1 cellular context compared by ENCODE assay signal in genomic region chr11:111926505-111927391, GRCh38.
TF ChIP-seq lines count a peak whose summit lies in the region.

No MANE protein-coding gene starts in this region.

TF ChIP-seq in HepG2, 621 proteins besides CTCF, POLR2A, EP300 and RAD21 (continued from another document and continues in another):
- TF ChIP-seq USF2 (IDR thresholded peaks at IDR 0.05; ENCODE audit: low read depth, low read length) (no peak), USF2 (CRISPR knock-in tag; IDR thresholded peaks at IDR 0.05; ENCODE audit: borderline replicate concordance) (no peak; the same call in 1 of the 2 replicates), ZNF383 (CRISPR knock-in tag; IDR thresholded peaks at IDR 0.05; ENCODE audit: borderline replicate concordance) (no peak), FOSL1 (CRISPR knock-in tag; IDR thresholded peaks at IDR 0.05; ENCODE audit: borderline replicate concordance) (peak; percentile 20; the same call in 1 of the 2 replicates), ATRX (CRISPR knock-in tag; IDR thresholded peaks at IDR 0.05; ENCODE audit: borderline replicate concordance) (no peak), ZNF362 (CRISPR knock-in tag; IDR thresholded peaks at IDR 0.05; ENCODE audit: borderline replicate concordance) (0 out of 2 replicates have a peak, but pooled peaks have one; percentile 10), SNAI1 (CRISPR knock-in tag; IDR thresholded peaks at IDR 0.05; ENCODE audit: borderline replicate concordance) (no peak), CREB3 (CRISPR knock-in tag; IDR thresholded peaks at IDR 0.05) (no peak), ZNF652 (CRISPR knock-in tag; IDR thresholded peaks at IDR 0.05; ENCODE audit: borderline replicate concordance, low read depth) (no peak), ZBTB43 (CRISPR knock-in tag; conservative IDR thresholded peaks at IDR 0.05) (peak; percentile 71; the same call in 1 of the 2 replicates), ZNF724P (CRISPR knock-in tag; IDR thresholded peaks at IDR 0.05; ENCODE audit: borderline replicate concordance) (no peak), KLF12 (CRISPR knock-in tag; IDR thresholded peaks at IDR 0.05; ENCODE audit: borderline replicate concordance) (peak; percentile 50; the same call in 1 of the 2 replicates), ZNF501 (CRISPR knock-in tag; IDR thresholded peaks at IDR 0.05) (peak; percentile 78), STAT6 (CRISPR knock-in tag; IDR thresholded peaks at IDR 0.05; ENCODE audit: borderline replicate concordance) (no peak), ZNF790 (CRISPR knock-in tag; IDR thresholded peaks at IDR 0.05; ENCODE audit: borderline replicate concordance) (no peak), MBD4 (IDR thresholded peaks at IDR 0.05; ENCODE audit: borderline replicate concordance, low read length) (no peak), ZNF737 (CRISPR knock-in tag; IDR thresholded peaks at IDR 0.05; ENCODE audit: borderline replicate concordance) (no peak), FOXP4 (CRISPR knock-in tag; IDR thresholded peaks at IDR 0.05) (peak; percentile 69), SP5 (CRISPR knock-in tag; IDR thresholded peaks at IDR 0.05; ENCODE audit: borderline replicate concordance, low read depth) (peak; percentile 88), POGZ (CRISPR knock-in tag; IDR thresholded peaks at IDR 0.05) (no peak), SMC3 (IDR thresholded peaks at IDR 0.05; ENCODE audit: low read length) (no peak), KDM4B (CRISPR knock-in tag; IDR thresholded peaks at IDR 0.05) (no peak), MAZ (IDR thresholded peaks at IDR 0.05; ENCODE audit: borderline replicate concordance, low read depth, low read length) (peak; percentile 50; the same call in 1 of the 2 replicates), MAZ (CRISPR knock-in tag; IDR thresholded peaks at IDR 0.05; ENCODE audit: low read depth) (peak; percentile 86; the same call in 1 of the 2 replicates), BATF2 (CRISPR knock-in tag; IDR thresholded peaks at IDR 0.05) (no peak), ZNF33A (CRISPR knock-in tag; IDR thresholded peaks at IDR 0.05; ENCODE audit: borderline replicate concordance) (no peak), ATF7-NPFF (CRISPR knock-in tag; IDR thresholded peaks at IDR 0.05; ENCODE audit: low read depth) (peak; percentile 62; the same call in 1 of the 2 replicates), ZHX1 (CRISPR knock-in tag; IDR thresholded peaks at IDR 0.05; ENCODE audit: low read depth) (peak; percentile 61; the same call in 1 of the 2 replicates), WIZ (CRISPR knock-in tag; IDR thresholded peaks at IDR 0.05) (no peak), CBFB (CRISPR knock-in tag; IDR thresholded peaks at IDR 0.05) (no peak), ZBTB10 (CRISPR knock-in tag; IDR thresholded peaks at IDR 0.05; ENCODE audit: borderline replicate concordance) (no peak), MIXL1 (CRISPR knock-in tag; IDR thresholded peaks at IDR 0.05) (0 out of 2 replicates have a peak, but pooled peaks have one; percentile 28), MXD3 (CRISPR knock-in tag; IDR thresholded peaks at IDR 0.05) (no peak), ZNF24 (IDR thresholded peaks at IDR 0.05) (no peak)
